Comparison of ENCODE assay signal across 27 cellular contexts in the genomic region with DNA sequence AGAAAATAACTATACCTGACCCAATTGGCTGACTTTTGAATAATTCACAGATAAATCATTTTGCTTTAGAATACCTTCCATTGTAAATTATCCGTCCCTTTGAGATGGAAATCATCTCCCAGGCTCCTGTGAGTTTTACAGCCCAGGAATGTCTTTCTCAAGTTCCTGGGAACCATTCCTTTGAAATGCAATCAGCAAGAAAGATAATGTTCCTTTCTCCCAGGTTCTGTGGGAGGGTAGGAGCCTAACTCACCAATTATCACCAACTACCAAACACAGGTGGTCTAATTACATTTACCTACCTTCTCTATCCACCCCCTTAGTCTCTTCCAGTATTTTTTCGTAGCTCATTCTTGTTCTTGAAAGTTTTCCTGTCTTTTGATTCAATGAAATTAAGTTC.
"Had no signal": no experiment of that assay in that cellular context is flagged by ENCODE, and none has a peak within 500 bp of the region (broad histone marks: within the 10 kb centered on the region; RNA-seq: fewer than 3 reads in every experiment).

No MANE protein-coding gene starts in this region.

- H3K36me3 Mint-ChIP-seq: mesothelial cell of epicardium; naive B cell; natural killer cell; stimulated activated memory B cell treated with anti-CD40 and anti-IgM and Interleukin-4, amounts not matched to agents 10 μg/mL and 1 μg/mL and 100 μg/mL, for 72 hours; type B pancreatic cell had no signal

- H3K4me2 ChIP-seq: smooth muscle cell had no signal

- H3K9me3 Mint-ChIP-seq: mesothelial cell of epicardium; nephron progenitor cell; stimulated activated naive CD8-positive, alpha-beta T cell treated with anti-CD3 and anti-CD28 coated beads, Interleukin-15, amount 100 ng/mL, for 72 hours had no signal

- H3K9me3 ChIP-seq: left lung, lower lobe of right lung, ovary, right atrium auricular region, right lobe of liver, tibial nerve, uterus had no signal

- H3K27ac ChIP-seq: left lung, lower lobe of right lung, ovary, right atrium auricular region, right lobe of liver, tibial nerve, uterus had no signal

- DNase-seq: kidney glomerular epithelial cell; left cardiac atrium; left lung; lower lobe of right lung; mammary epithelial cell; mesenchymal stem cell; naive B cell; natural killer cell; nephron progenitor cell; ovary; right lobe of liver; stimulated activated CD4-positive, alpha-beta T cell treated with anti-CD3 and anti-CD28 coated beads, Interleukin-1b, Interleukin-23, amount 100 ng/mL, for 48 hours; stimulated activated CD4-positive, alpha-beta T cell treated with anti-CD3 and anti-CD28 coated beads, Interleukin-2, amount 100 ng/mL, for 48 hours; stimulated activated CD4-positive, alpha-beta T cell treated with anti-CD3 and anti-CD28 coated beads, Interleukin-4, amount 100 ng/mL, for 4 hours; stimulated activated CD8-positive, alpha-beta memory T cell treated with anti-CD3 and anti-CD28 coated beads, Interleukin-4, amount 100 ng/mL, for 48 hours; stimulated activated naive CD4-positive, alpha-beta T cell treated with Interleukin-2 at 50 U/mL for 16 hours; stimulated activated naive CD8-positive, alpha-beta T cell treated with anti-CD3 and anti-CD28 coated beads, Interleukin-15, amount 100 ng/mL, for 72 hours; substantia nigra; uterus had no signal

- H3K4me1 Mint-ChIP-seq: mesothelial cell of epicardium; naive B cell; natural killer cell; nephron progenitor cell; stimulated activated memory B cell treated with anti-CD40 and anti-IgM and Interleukin-4, amounts not matched to agents 10 μg/mL and 1 μg/mL and 100 μg/mL, for 72 hours; stimulated activated naive CD8-positive, alpha-beta T cell treated with anti-CD3 and anti-CD28 coated beads, Interleukin-15, amount 100 ng/mL, for 72 hours had no signal

- H3K4me3 Mint-ChIP-seq: mesothelial cell of epicardium; natural killer cell; nephron progenitor cell; stimulated activated memory B cell treated with anti-CD40 and anti-IgM and Interleukin-4, amounts not matched to agents 10 μg/mL and 1 μg/mL and 100 μg/mL, for 72 hours; stimulated activated naive CD8-positive, alpha-beta T cell treated with anti-CD3 and anti-CD28 coated beads, Interleukin-15, amount 100 ng/mL, for 72 hours; type B pancreatic cell had no signal

- ATAC-seq: left cardiac atrium; left lung; lower lobe of right lung; natural killer cell; right lobe of liver; stimulated activated memory B cell treated with anti-CD40 and anti-IgM and Interleukin-4, amounts not matched to agents 10 μg/mL and 1 μg/mL and 100 μg/mL, for 72 hours; stimulated activated naive CD8-positive, alpha-beta T cell treated with anti-CD3 and anti-CD28 coated beads, Interleukin-15, amount 100 ng/mL, for 72 hours had no signal

- H3K27me3 Mint-ChIP-seq: naive B cell; progenitor cell of endocrine pancreas; stimulated activated memory B cell treated with anti-CD40 and anti-IgM and Interleukin-4, amounts not matched to agents 10 μg/mL and 1 μg/mL and 100 μg/mL, for 72 hours; stimulated activated naive CD8-positive, alpha-beta T cell treated with anti-CD3 and anti-CD28 coated beads, Interleukin-15, amount 100 ng/mL, for 72 hours had no signal

- H3K27me3 ChIP-seq: left lung, ovary, right atrium auricular region, right lobe of liver, tibial nerve, uterus had no signal

- H3K4me1 ChIP-seq: left lung, lower lobe of right lung, right atrium auricular region, right lobe of liver, tibial nerve, uterus had no signal

- H3K27ac Mint-ChIP-seq: mesothelial cell of epicardium; naive B cell; natural killer cell; nephron progenitor cell; progenitor cell of endocrine pancreas; stimulated activated memory B cell treated with anti-CD40 and anti-IgM and Interleukin-4, amounts not matched to agents 10 μg/mL and 1 μg/mL and 100 μg/mL, for 72 hours; stimulated activated naive CD8-positive, alpha-beta T cell treated with anti-CD3 and anti-CD28 coated beads, Interleukin-15, amount 100 ng/mL, for 72 hours; type B pancreatic cell had no signal

- H3K4me3 ChIP-seq: left lung, lower lobe of right lung, ovary, right atrium auricular region, right lobe of liver, smooth muscle cell, tibial nerve, uterus had no signal

- FAIRE-seq: keratinocyte had no signal

- H3K36me3 ChIP-seq: left lung, lower lobe of right lung, ovary, right atrium auricular region, right lobe of liver, tibial nerve, uterus had no signal
